Comparison of ENCODE assay signal across 1 cellular context in the genomic region with DNA sequence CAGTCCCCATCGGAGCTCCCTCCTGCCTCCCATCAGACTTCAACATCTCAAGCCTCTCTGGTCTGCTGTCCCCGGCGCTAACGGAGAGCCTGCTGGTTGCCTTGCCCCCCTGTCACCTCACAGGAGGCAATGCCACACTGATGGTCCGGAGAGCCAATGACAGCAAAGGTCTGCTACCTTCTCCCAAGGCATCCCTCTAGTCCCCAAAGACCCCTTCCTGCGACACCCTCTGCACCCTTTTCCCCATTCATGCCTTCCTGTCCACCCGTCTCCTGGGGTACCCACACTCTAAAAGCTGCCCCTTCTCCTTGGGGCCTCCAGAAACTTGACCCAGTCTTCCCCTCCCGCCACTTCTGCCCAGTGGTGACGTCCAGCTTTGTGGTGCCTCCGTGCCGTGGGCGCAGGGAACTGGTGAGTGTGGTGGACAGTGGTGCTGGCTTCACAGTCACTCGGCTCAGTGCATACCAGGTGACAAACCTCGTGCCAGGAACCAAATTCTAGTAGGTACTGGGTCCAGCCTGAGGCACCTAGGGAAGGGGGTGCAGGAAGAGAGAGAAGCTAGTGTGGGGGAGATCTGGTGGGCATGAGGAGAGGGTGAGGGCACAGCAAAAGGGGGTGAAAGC.
TF ChIP-seq lines count a peak whose summit lies in the region.

No MANE protein-coding gene starts in this region.

TF ChIP-seq in HEK293T, 16 proteins besides CTCF, POLR2A, EP300 and RAD21 (continued from another document):
- 0 out of 2 replicates have a peak, but pooled peaks have one; percentile 43 for TF ChIP-seq HDGF (IDR thresholded peaks at IDR 0.05; ENCODE audit: borderline replicate concordance)
- no peak for TF ChIP-seq BHLHE40 (IDR thresholded peaks at IDR 0.05; ENCODE audit: borderline replicate concordance)
- TF ChIP-seq ZNF384 (IDR thresholded peaks at IDR 0.05): no peak
